In genomic region chr6:137975058-137975940, GRCh38 we compare ENCODE assay signal across 7 cellular contexts.
A peak's percentile ranks its signal among the peaks of the same experiment; 100 is the strongest.
DNase-seq lines count a peak whose midpoint lies in the region; ATAC-seq and TF ChIP-seq lines count a peak whose summit lies in the region.

No MANE protein-coding gene starts in this region.

- peak; percentile 40; the same call in 1 of the 2 replicates for TF ChIP-seq CTCF in RWPE1 (conservative IDR thresholded peaks at IDR 0.05; ENCODE audit: low read depth)
- peak; percentile 18 for TF ChIP-seq CTCF in fibroblast of villous mesenchyme (IDR thresholded peaks at IDR 0.05; ENCODE audit: insufficient read depth, low read depth, low read length)
- TF ChIP-seq CTCF in upper lobe of right lung (IDR thresholded peaks at IDR 0.05) = peak; percentile 34

- intact Hi-C loops in upper lobe of right lung (cut with DNase I) = no loop called here

- H3K27me3 ChIP-seq in upper lobe of right lung = no peaks in the 10 kb centered on the region

- CTCF ChIA-PET in RWPE1 (lab: Yijun Ruan, JAX) = interaction anchor here (0.6 to 1.4 kb wide), 7 partner anchors 21 to 698 kb away, joined by 3 to 9 read pairs (median 5); no protein-coding TSS in a partner anchor

- DNase-seq in ELR (ENCODE audit: low read depth) = peak; percentile 35
- peak; percentile 20 for DNase-seq in RWPE1 (ENCODE audit: low spot score)
- peak; percentile 18 for DNase-seq in fibroblast of villous mesenchyme (ENCODE audit: low read depth)
- no peak for DNase-seq in upper lobe of right lung
- DNase-seq in germinal center (ENCODE audit: low spot score) = no peak
- no peak for DNase-seq in substantia nigra (lab: John Stamatoyannopoulos, UW)

- H3K4me3 ChIP-seq in fibroblast of villous mesenchyme (ENCODE audit: low read depth, low read length) = no peak overlapping the region
- no peak overlapping the region for H3K4me3 ChIP-seq in upper lobe of right lung

- no peaks in the 10 kb centered on the region for H3K4me1 ChIP-seq in upper lobe of right lung

- H3K27ac ChIP-seq in RWPE1 = no peak overlapping the region
- peak overlapping the region; percentile 1 for H3K27ac ChIP-seq in upper lobe of right lung
- H3K27ac ChIP-seq in substantia nigra (ENCODE audit: low read depth, low read length, poor library complexity, severe bottlenecking) = no peak overlapping the region

- POLR2A ChIA-PET in RWPE1 (lab: Yijun Ruan, JAX; ENCODE audit: low non-redundant PET) = no interaction called here

- H3K36me3 ChIP-seq in upper lobe of right lung = no peaks in the 10 kb centered on the region

- no peaks in the 10 kb centered on the region for H3K9me3 ChIP-seq in upper lobe of right lung

- ATAC-seq in GM21423 (IDR thresholded peaks at IDR 0.05; ENCODE audit: unreplicated experiment) = peak; percentile 40
- peak; percentile 57 for ATAC-seq in upper lobe of right lung

Comparison
In these comparisons a context has a peak if more than half of its experiments do, and no peak if none do; other contexts are left out.
1. DNase-seq: peak in ELR (single experiment), RWPE1 (single experiment) and fibroblast of villous mesenchyme (single experiment); none in upper lobe of right lung (single experiment), germinal center (single experiment) and substantia nigra (0 of 49).
2. Peak in every context shown above with its lines, with median percentiles within 50 percentile points of each other: CTCF ChIP-seq.